Comparison of ENCODE assay signal across 8 cellular contexts in the genomic region with DNA sequence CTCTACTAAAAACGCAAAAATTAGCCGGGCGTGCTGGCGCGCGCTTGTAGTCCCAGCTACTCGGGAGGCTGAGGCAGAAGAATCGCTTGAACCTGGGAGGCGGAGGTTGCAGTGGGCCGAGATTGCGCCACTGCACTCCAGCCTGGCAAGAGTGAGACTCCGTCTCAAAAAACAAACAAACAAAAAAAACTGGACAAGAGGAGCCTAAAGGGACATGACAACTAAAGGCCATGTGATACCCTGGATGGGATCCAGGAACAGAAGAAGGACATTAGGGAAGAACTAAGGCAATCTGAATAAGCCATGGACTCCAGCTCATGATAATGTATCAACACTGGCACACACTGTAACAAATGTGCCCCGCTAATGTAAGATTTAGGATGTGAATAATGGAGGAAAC. TPM values are rescaled to one million over a fixed set of nuclear protein-coding genes. Genes with fewer than 3 reads are reported as not detected.
DNase-seq lines count a peak whose midpoint lies in the region; FAIRE-seq and TF ChIP-seq lines count a peak whose summit lies in the region.
"Not testable (repeated sequence)": the region's sequence is repeated elsewhere in the genome, so short reads cannot be mapped to it uniquely, and the experiment has no call there.

No MANE protein-coding gene starts in this region.

- H3K4me1 ChIP-seq in ACC112 (ENCODE audit: control insufficient read depth, insufficient read depth, low read length, unreplicated experiment): peaks cover 44% of the 10 kb centered on the region
- peaks cover 54% of the 10 kb centered on the region for H3K4me1 ChIP-seq in mammary epithelial cell (ENCODE audit: insufficient read depth, low read length)
- peaks cover 47% of the 10 kb centered on the region for H3K4me1 ChIP-seq in keratinocyte (ENCODE audit: control insufficient read depth, extremely low read depth, insufficient read depth, low read length)
- peaks cover 2 to 68% (median 53%) of the 10 kb centered on the region in 5 donors for H3K4me1 ChIP-seq in subcutaneous abdominal adipose tissue (ENCODE audit: control insufficient read depth in 5 of 5, insufficient read depth in 5 of 5, low read length in 5 of 5)

- FAIRE-seq in keratinocyte (lab: Jason Lieb, UNC): not testable (repeated sequence)

- not testable (repeated sequence) for H3K27me3 ChIP-seq in ACC112 (ENCODE audit: insufficient read depth, low read length); mammary epithelial cell (ENCODE audit: insufficient read depth, low read length); keratinocyte (ENCODE audit: control insufficient read depth, extremely low read depth, insufficient read depth, low read length); subcutaneous abdominal adipose tissue (ENCODE audit: control insufficient read depth in 5 of 5, insufficient read depth in 4 of 5, low read length in 5 of 5)

- H3K79me2 ChIP-seq in ACC112 (ENCODE audit: control insufficient read depth, insufficient read depth, low read length, unreplicated experiment): peaks cover 52% of the 10 kb centered on the region
- H3K79me2 ChIP-seq in mammary epithelial cell (ENCODE audit: insufficient read depth, low read length): peaks cover 97% of the 10 kb centered on the region
- H3K79me2 ChIP-seq in keratinocyte (ENCODE audit: control insufficient read depth, insufficient read depth, low read length): peaks cover 81% of the 10 kb centered on the region

- CTCF ChIA-PET in mammary epithelial cell (lab: Charles Lee; ENCODE audit: low non-redundant PET): not testable (repeated sequence)

- H3K36me3 Mint-ChIP-seq in activated CD4-positive, alpha-beta T cell treated with anti-CD3 and anti-CD28 coated beads, Interleukin-2, amount 10 ng/mL, durations not matched to agents 24 days and 14 days (ENCODE audit: low read depth): peaks cover 44% of the 10 kb centered on the region
- H3K36me3 Mint-ChIP-seq in osteocyte (ENCODE audit: unreplicated experiment): peaks cover 19% of the 10 kb centered on the region

- H3K36me3 ChIP-seq in ACC112 (ENCODE audit: insufficient read depth, low read length): not testable (repeated sequence)
- peaks cover 10% of the 10 kb centered on the region for H3K36me3 ChIP-seq in mammary epithelial cell (ENCODE audit: insufficient read depth, low read length)
- peaks cover 32 to 49% of the 10 kb centered on the region in 2 experiments for H3K36me3 ChIP-seq in keratinocyte (ENCODE audit: control insufficient read depth in 2 of 2, extremely low read depth in 1 of 2, insufficient read depth in 2 of 2, low read length in 2 of 2)
- peaks cover 0 to 58% (median 35%) of the 10 kb centered on the region in 5 donors for H3K36me3 ChIP-seq in subcutaneous abdominal adipose tissue (ENCODE audit: control insufficient read depth in 5 of 5, insufficient read depth in 5 of 5, low read length in 5 of 5)

- peak; percentile 82 for DNase-seq in LNCaP clone FGC (ENCODE audit: low read depth)
- DNase-seq in activated CD4-positive, alpha-beta T cell treated with anti-CD3 and anti-CD28 coated beads, Interleukin-2, amount 10 ng/mL, durations not matched to agents 24 days and 14 days; mammary epithelial cell; keratinocyte (ENCODE audit: low read depth, low spot score); osteocyte (ENCODE audit: extremely low spot score, unreplicated experiment): not testable (repeated sequence)
- peak; percentile 59 for DNase-seq in fibroblast of villous mesenchyme (ENCODE audit: low read depth)

- H2AFZ ChIP-seq in ACC112 (ENCODE audit: low read length, unreplicated experiment); mammary epithelial cell (ENCODE audit: low read depth, low read length); keratinocyte (ENCODE audit: control insufficient read depth, low read length): not testable (repeated sequence)

- not testable (repeated sequence) for BruUV-seq in mammary epithelial cell (replicated peaks; lab: Mats Ljungman, UMichigan)

- H3K27ac ChIP-seq in ACC112 (ENCODE audit: low read depth, low read length) (peak overlapping the region; percentile 86), mammary epithelial cell (ENCODE audit: insufficient read depth, low read depth, low read length) (peak overlapping the region; percentile 92), keratinocyte (ENCODE audit: control insufficient read depth, insufficient read depth, low read length) (peak overlapping the region; percentile 70), subcutaneous abdominal adipose tissue (ENCODE audit: low read depth, low read length) (peak overlapping the region; percentile 90)

- peak overlapping the region; percentile 41 for H3K27ac Mint-ChIP-seq in activated CD4-positive, alpha-beta T cell treated with anti-CD3 and anti-CD28 coated beads, Interleukin-2, amount 10 ng/mL, durations not matched to agents 24 days and 14 days
- peak overlapping the region; percentile 88 for H3K27ac Mint-ChIP-seq in osteocyte (ENCODE audit: unreplicated experiment)

- not testable (repeated sequence) for H3K9me1 ChIP-seq in keratinocyte (ENCODE audit: control insufficient read depth, extremely low read depth, insufficient read depth, low read length)

- not testable (repeated sequence) for H3K4me2 ChIP-seq in mammary epithelial cell (ENCODE audit: insufficient read depth, low read depth, low read length); keratinocyte (ENCODE audit: control insufficient read depth, extremely low read depth, insufficient read depth, low read depth, low read length)

- H3K9ac ChIP-seq in mammary epithelial cell (ENCODE audit: insufficient read depth, low read length); keratinocyte (ENCODE audit: control insufficient read depth, extremely low read depth, insufficient read depth, low read length): not testable (repeated sequence)
- H3K9ac ChIP-seq in subcutaneous abdominal adipose tissue (ENCODE audit: low read length in 5 of 5): peak overlapping the region in 1 of 5 donors; percentile 54

- not testable (repeated sequence) for H3K4me3 ChIP-seq in ACC112 (ENCODE audit: low read depth, low read length); LNCaP clone FGC (ENCODE audit: low read depth, low read length); mammary epithelial cell (replicated peaks in 1 of 3; ENCODE audit: insufficient read depth in 1 of 3, low read depth in 2 of 3, low read length in 3 of 3); fibroblast of villous mesenchyme (ENCODE audit: low read depth, low read length); keratinocyte (ENCODE audit: control insufficient read depth in 2 of 3, extremely low read depth in 1 of 3, insufficient read depth in 2 of 3, low read depth in 1 of 3, low read length in 3 of 3); subcutaneous abdominal adipose tissue (ENCODE audit: low read depth in 1 of 5, low read length in 5 of 5)

- H3K27me3 Mint-ChIP-seq in activated CD4-positive, alpha-beta T cell treated with anti-CD3 and anti-CD28 coated beads, Interleukin-2, amount 10 ng/mL, durations not matched to agents 24 days and 14 days; osteocyte (ENCODE audit: unreplicated experiment): not testable (repeated sequence)

- H3K4me1 Mint-ChIP-seq in activated CD4-positive, alpha-beta T cell treated with anti-CD3 and anti-CD28 coated beads, Interleukin-2, amount 10 ng/mL, durations not matched to agents 24 days and 14 days: peaks cover 16% of the 10 kb centered on the region
- peaks cover 42% of the 10 kb centered on the region for H3K4me1 Mint-ChIP-seq in osteocyte (ENCODE audit: unreplicated experiment)

- H3K9me3 ChIP-seq in mammary epithelial cell (replicated peaks; ENCODE audit: insufficient read depth, low read length); keratinocyte (ENCODE audit: control insufficient read depth, low read depth, low read length); subcutaneous abdominal adipose tissue (ENCODE audit: control insufficient read depth in 5 of 5, low read length in 5 of 5): not testable (repeated sequence)

- dilution Hi-C loops in mammary epithelial cell (cut with HindIII; ENCODE audit: low sequenced_read_pairs); keratinocyte (cut with MboI; ENCODE audit: extremely low pct_ligation_motif_present, low sequenced_read_pairs): not testable (repeated sequence)

- in situ Hi-C loops in mammary epithelial cell (cut with MboI; ENCODE audit: low sequenced_read_pairs in 2 of 2): not testable (repeated sequence)

- WGBS in mammary epithelial cell (ENCODE audit: low coverage, missing lambda C conversion rate): 90% methylated on average over 13 of the region's 13 CpGs

- not testable (repeated sequence) for H3K9me3 Mint-ChIP-seq in activated CD4-positive, alpha-beta T cell treated with anti-CD3 and anti-CD28 coated beads, Interleukin-2, amount 10 ng/mL, durations not matched to agents 24 days and 14 days; osteocyte (ENCODE audit: unreplicated experiment)

- not testable (repeated sequence) for H4K20me1 ChIP-seq in mammary epithelial cell (ENCODE audit: insufficient read depth, low read length)
- peaks cover 21% of the 10 kb centered on the region for H4K20me1 ChIP-seq in keratinocyte (ENCODE audit: control insufficient read depth, extremely low read depth, insufficient read depth, low read length)

- intact Hi-C loops in activated CD4-positive, alpha-beta T cell treated with anti-CD3 and anti-CD28 coated beads, Interleukin-2, amount 10 ng/mL, durations not matched to agents 24 days and 14 days (cut with micrococcal nuclease); mammary epithelial cell (cut with micrococcal nuclease): not testable (repeated sequence)

- not testable (repeated sequence) for TF ChIP-seq CTCF in LNCaP clone FGC (IDR thresholded peaks at IDR 0.05; ENCODE audit: control insufficient read depth, extremely low read depth, insufficient read depth); mammary epithelial cell (conservative IDR thresholded peaks at IDR 0.05 in 1 of 2, IDR thresholded peaks at IDR 0.05 in 1 of 2; ENCODE audit: extremely low read depth in 1 of 2, insufficient read depth in 1 of 2, low read depth in 1 of 2, low read length in 2 of 2); fibroblast of villous mesenchyme (IDR thresholded peaks at IDR 0.05; ENCODE audit: insufficient read depth, low read depth, low read length); keratinocyte (optimal IDR thresholded peaks at IDR 0.05 in 1 of 3, IDR thresholded peaks at IDR 0.05 in 1 of 3, conservative IDR thresholded peaks at IDR 0.05 in 1 of 3; ENCODE audit: extremely low read depth in 1 of 3, insufficient read depth in 2 of 3, low read length in 3 of 3); osteocyte (IDR thresholded peaks at IDR 0.05)

- not testable (repeated sequence) for H3K4me3 Mint-ChIP-seq in activated CD4-positive, alpha-beta T cell treated with anti-CD3 and anti-CD28 coated beads, Interleukin-2, amount 10 ng/mL, durations not matched to agents 24 days and 14 days; osteocyte (ENCODE audit: unreplicated experiment)

RNA-seq across cellular contexts. Expression of a gene that starts 15.8 kb away (rescaled TPM):
- 26.3 and 30.2 TPM in 2 replicates for total RNA-seq in activated CD4-positive, alpha-beta T cell treated with anti-CD3 and anti-CD28 coated beads, Interleukin-2, amount 10 ng/mL, durations not matched to agents 24 days and 14 days
- total RNA-seq in mammary epithelial cell: 10 to 100 TPM; 28.8 to 29.5 TPM
- 66.2 TPM for polyA plus RNA-seq in mammary epithelial cell
- 90.1 TPM for polyA minus RNA-seq in mammary epithelial cell
- total RNA-seq in fibroblast of villous mesenchyme: 25.9 and 27.7 TPM in 2 replicates
- polyA plus RNA-seq in keratinocyte: 48.7 to 77.3 TPM (median 62.3 TPM) in 3 replicates
- polyA plus RNA-seq in keratinocyte (2011; ENCODE audit: low read depth): 33.8 TPM
- polyA plus RNA-seq in keratinocyte (2011; cell fraction: cytosol; rRNA removed): 70.2 and 70.3 TPM in 2 replicates
- 95.5 and 103 TPM in 2 replicates for polyA plus RNA-seq in keratinocyte (2011; cell fraction: nucleus; rRNA removed)
- 45.3 and 52.4 TPM in 2 replicates for polyA plus RNA-seq in keratinocyte (2012; ENCODE audit: low replicate concordance)
- polyA minus RNA-seq in keratinocyte: 117 to 209 TPM (median 146 TPM) in 3 replicates
- 103 TPM for polyA minus RNA-seq in keratinocyte (2011; cell fraction: cytosol; rRNA and poly(A)+ RNA removed)
- polyA minus RNA-seq in keratinocyte (2011; cell fraction: nucleus; rRNA and poly(A)+ RNA removed): 42.4 and 47.5 TPM in 2 replicates
- total RNA-seq in osteocyte: 61.2 and 63.7 TPM in 2 replicates

RNA-seq across cellular contexts. Expression of a gene that starts 24.8 kb away (rescaled TPM):
- 142 and 153 TPM in 2 replicates for total RNA-seq in activated CD4-positive, alpha-beta T cell treated with anti-CD3 and anti-CD28 coated beads, Interleukin-2, amount 10 ng/mL, durations not matched to agents 24 days and 14 days
- total RNA-seq in mammary epithelial cell: 100 to 1,000 TPM in 1 of 2 donors, 10 to 100 TPM in 1; 54.8 to 119 TPM
- polyA plus RNA-seq in mammary epithelial cell: 109 TPM
- 157 TPM for polyA minus RNA-seq in mammary epithelial cell
- 88.1 and 90.2 TPM in 2 replicates for total RNA-seq in fibroblast of villous mesenchyme
- 61.8 to 155 TPM (median 117 TPM) in 3 replicates for polyA plus RNA-seq in keratinocyte
- 233 TPM for polyA plus RNA-seq in keratinocyte (2011; ENCODE audit: low read depth)
- 146 and 182 TPM in 2 replicates for polyA plus RNA-seq in keratinocyte (2011; cell fraction: cytosol; rRNA removed)
- 132 and 143 TPM in 2 replicates for polyA plus RNA-seq in keratinocyte (2011; cell fraction: nucleus; rRNA removed)
- polyA plus RNA-seq in keratinocyte (2012; ENCODE audit: low replicate concordance): 92.0 and 131 TPM in 2 replicates
- 32.3 to 92.9 TPM (median 62.0 TPM) in 3 replicates for polyA minus RNA-seq in keratinocyte
- polyA minus RNA-seq in keratinocyte (2011; cell fraction: cytosol; rRNA and poly(A)+ RNA removed): 37.2 TPM
- polyA minus RNA-seq in keratinocyte (2011; cell fraction: nucleus; rRNA and poly(A)+ RNA removed): 32.3 and 62.8 TPM in 2 replicates
- 102 and 106 TPM in 2 replicates for total RNA-seq in osteocyte

RNA-seq across cellular contexts. Expression of a gene that starts 52.9 kb away (rescaled TPM):
- total RNA-seq in activated CD4-positive, alpha-beta T cell treated with anti-CD3 and anti-CD28 coated beads, Interleukin-2, amount 10 ng/mL, durations not matched to agents 24 days and 14 days: 45.5 and 45.9 TPM in 2 replicates
- total RNA-seq in mammary epithelial cell: 100 to 1,000 TPM in 1 of 2 donors, 10 to 100 TPM in 1; 81.9 to 166 TPM
- polyA plus RNA-seq in mammary epithelial cell: 35.3 TPM
- polyA minus RNA-seq in mammary epithelial cell: 6.8 TPM
- 70.4 and 71.5 TPM in 2 replicates for total RNA-seq in fibroblast of villous mesenchyme
- 11.2 to 23.1 TPM (median 15.8 TPM) in 3 replicates for polyA plus RNA-seq in keratinocyte
- 29.3 TPM for polyA plus RNA-seq in keratinocyte (2011; ENCODE audit: low read depth)
- polyA plus RNA-seq in keratinocyte (2011; cell fraction: cytosol; rRNA removed): 8.5 and 17.2 TPM in 2 replicates
- 15.7 and 21.8 TPM in 2 replicates for polyA plus RNA-seq in keratinocyte (2011; cell fraction: nucleus; rRNA removed)
- polyA plus RNA-seq in keratinocyte (2012; ENCODE audit: low replicate concordance): 20.9 and 67.3 TPM in 2 replicates
- polyA minus RNA-seq in keratinocyte: 3.1 to 4.4 TPM (median 4.1 TPM) in 3 replicates
- 61.0 TPM for polyA minus RNA-seq in keratinocyte (2011; cell fraction: cytosol; rRNA and poly(A)+ RNA removed)
- polyA minus RNA-seq in keratinocyte (2011; cell fraction: nucleus; rRNA and poly(A)+ RNA removed): 16.2 and 23.4 TPM in 2 replicates
- 59.1 and 60.7 TPM in 2 replicates for total RNA-seq in osteocyte
